In genomic region chr10:80382989-80383388, GRCh38 we compare ENCODE assay signal across 8 cellular contexts. TPM values are rescaled to one million over a fixed set of nuclear protein-coding genes. Genes with fewer than 3 reads are reported as not detected.
DNase-seq lines count a peak whose midpoint lies in the region; ATAC-seq and TF ChIP-seq lines count a peak whose summit lies in the region.
"Had no signal": no experiment of that assay in that cellular context is flagged by ENCODE, and none has a peak within 500 bp of the region (broad histone marks: within the 10 kb centered on the region; RNA-seq: fewer than 3 reads in every experiment).

No MANE protein-coding gene starts in this region.

- no peaks in the 10 kb centered on the region for H3K4me1 Mint-ChIP-seq in neural crest cell

- H3K9me3 Mint-ChIP-seq in neural crest cell: no peaks in the 10 kb centered on the region
- H3K9me3 Mint-ChIP-seq: stimulated activated naive CD8-positive, alpha-beta T cell treated with anti-CD3 and anti-CD28 coated beads, Interleukin-15, Interleukin-2, amounts not matched to agents 100 ng/mL and 50 ng/mL, for 24 hours had no signal

- ATAC-seq in GM21526 (IDR thresholded peaks at IDR 0.05; ENCODE audit: low FRiP score, unreplicated experiment): peak; percentile 75

- peak; percentile 77 for TF ChIP-seq CTCF in epithelial cell of esophagus (IDR thresholded peaks at IDR 0.05; ENCODE audit: insufficient read depth, low read depth, low read length, missing control alignments)
- peak; percentile 75 for TF ChIP-seq CTCF in neural crest cell (conservative IDR thresholded peaks at IDR 0.05)

- H3K4me3 ChIP-seq in epithelial cell of esophagus (ENCODE audit: low read length): no peak overlapping the region

- no peak overlapping the region for H3K4me3 Mint-ChIP-seq in neural crest cell
- H3K4me3 Mint-ChIP-seq: stimulated activated naive CD8-positive, alpha-beta T cell treated with anti-CD3 and anti-CD28 coated beads, Interleukin-15, Interleukin-2, amounts not matched to agents 100 ng/mL and 50 ng/mL, for 24 hours had no signal

- no peak overlapping the region for H3K27ac Mint-ChIP-seq in neural crest cell (ENCODE audit: unreplicated experiment)
- H3K27ac Mint-ChIP-seq: stimulated activated naive CD8-positive, alpha-beta T cell treated with anti-CD3 and anti-CD28 coated beads, Interleukin-15, Interleukin-2, amounts not matched to agents 100 ng/mL and 50 ng/mL, for 24 hours had no signal

- H3K27me3 Mint-ChIP-seq in neural crest cell (ENCODE audit: low read depth): no peaks in the 10 kb centered on the region

- H3K36me3 Mint-ChIP-seq in neural crest cell (ENCODE audit: low read depth): no peaks in the 10 kb centered on the region

- DNase-seq in EH (ENCODE audit: low read depth): peak; percentile 35
- peak; percentile 24 for DNase-seq in MV-4-11 (lab: John Stamatoyannopoulos, UW)
- peak; percentile 34 to 36 for DNase-seq in activated CD4-positive, alpha-beta T cell treated with anti-CD3 and anti-CD28 coated beads, Interleukin-2, amount 50 U/mL, for 4 hours
- peak; percentile 54 for DNase-seq in epithelial cell of esophagus (ENCODE audit: low read depth)
- DNase-seq in neural crest cell (ENCODE audit: low read depth, low spot score): peak; percentile 24
- DNase-seq in GF-D8 (lab: John Stamatoyannopoulos, UW): no peak

RNA-seq across cellular contexts. Expression of gene PRXL2A, which starts 25.4 kb away (rescaled TPM):
- 156 and 161 TPM in 2 replicates for total RNA-seq in neural crest cell

RNA-seq across cellular contexts. Expression of gene DYDC2, which starts 26.4 kb away (rescaled TPM):
- 2.5 and 3.5 TPM in 2 replicates for total RNA-seq in neural crest cell

RNA-seq across cellular contexts. Expression of gene DYDC1, which starts 26.4 kb away (rescaled TPM):
- total RNA-seq in neural crest cell: not detected in 2 replicates
